Comparison of ENCODE assay signal across 13 cellular contexts in the genomic region with DNA sequence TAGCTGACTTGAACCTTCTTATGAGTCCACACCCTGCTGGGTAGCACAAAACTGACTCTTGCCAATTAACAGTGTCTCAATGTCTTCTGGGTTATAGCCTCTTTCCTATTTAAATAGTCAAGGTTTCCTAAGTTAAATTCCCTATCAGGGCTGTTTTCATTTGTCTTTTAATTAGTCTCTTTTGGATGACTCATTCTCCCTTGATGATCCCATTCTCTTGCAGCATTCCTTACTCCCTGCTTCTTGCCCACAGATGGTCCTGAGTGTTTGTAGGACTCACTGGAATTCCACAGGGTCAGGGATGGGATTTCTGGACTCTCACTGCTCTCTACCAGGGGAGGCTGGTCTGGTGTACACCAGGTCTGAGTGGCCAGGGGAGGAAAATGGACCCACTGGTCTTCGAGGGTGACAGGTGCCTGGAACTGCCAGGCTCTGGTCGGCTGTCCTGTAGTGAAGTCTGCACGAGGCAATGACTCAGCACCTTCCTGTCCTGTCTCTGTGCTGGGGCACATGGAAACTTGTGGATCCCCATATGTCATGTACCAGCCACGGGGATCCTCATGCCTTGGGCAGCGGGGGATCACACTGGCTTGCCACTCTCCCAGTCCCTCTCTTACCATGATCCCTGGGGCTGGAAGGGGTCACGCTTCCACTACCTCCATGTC.
A peak's percentile ranks its signal among the peaks of the same experiment; 100 is the strongest.
DNase-seq lines count a peak whose midpoint lies in the region; ATAC-seq and TF ChIP-seq lines count a peak whose summit lies in the region.
"Had no signal": no experiment of that assay in that cellular context is flagged by ENCODE, and none has a peak within 500 bp of the region (broad histone marks: within the 10 kb centered on the region; RNA-seq: fewer than 3 reads in every experiment).

No MANE protein-coding gene starts in this region.

- DNase-seq in HK-2 (ENCODE audit: unreplicated experiment) (peak; percentile 8), T-helper 17 cell (no peak), fibroblast of the aortic adventitia (ENCODE audit: low read depth) (peak; percentile 8), osteocyte (ENCODE audit: extremely low spot score, unreplicated experiment) (no peak), NCI-H128 (lab: John Stamatoyannopoulos, UW; ENCODE audit: unreplicated experiment) (no peak)
- no peak for DNase-seq in stimulated activated effector memory CD8-positive, alpha-beta T cell treated with anti-CD3 and anti-CD28 coated beads, Interleukin-12 subunit alpha, Interleukin-12 subunit beta, amount 100 ng/mL, for 72 hours (ENCODE audit: low spot score in 2 of 2)
- no peak for DNase-seq in activated CD8-positive, alpha-beta memory T cell treated with anti-CD3 and anti-CD28 coated beads, Interleukin-2, amount 50 U/mL, for 48 hours
- DNase-seq: activated CD8-positive, alpha-beta T cell treated with anti-CD3 and anti-CD28 coated beads for 36 hours; activated effector memory CD4-positive, alpha-beta T cell treated with Interleukin-2 at 50 U/mL for 16 hours; mammary epithelial cell; pancreas had no signal

- H3K9me3 Mint-ChIP-seq in stimulated activated effector memory CD8-positive, alpha-beta T cell treated with anti-CD3 and anti-CD28 coated beads, Interleukin-12 subunit alpha, Interleukin-12 subunit beta, amount 100 ng/mL, for 72 hours: no peaks in the 10 kb centered on the region
- no peaks in the 10 kb centered on the region for H3K9me3 Mint-ChIP-seq in osteocyte (ENCODE audit: unreplicated experiment)
- H3K9me3 Mint-ChIP-seq: activated CD8-positive, alpha-beta T cell treated with anti-CD3 and anti-CD28 coated beads for 36 hours had no signal

- peak overlapping the region; percentile 55 for H3K27ac Mint-ChIP-seq in T-helper 17 cell
- no peak overlapping the region for H3K27ac Mint-ChIP-seq in stimulated activated effector memory CD8-positive, alpha-beta T cell treated with anti-CD3 and anti-CD28 coated beads, Interleukin-12 subunit alpha, Interleukin-12 subunit beta, amount 100 ng/mL, for 72 hours
- no peak overlapping the region for H3K27ac Mint-ChIP-seq in osteocyte (ENCODE audit: unreplicated experiment)
- H3K27ac Mint-ChIP-seq: activated CD8-positive, alpha-beta T cell treated with anti-CD3 and anti-CD28 coated beads for 36 hours had no signal

- peaks cover 31% of the 10 kb centered on the region for H3K27me3 Mint-ChIP-seq in T-helper 17 cell
- peaks cover 34% of the 10 kb centered on the region for H3K27me3 Mint-ChIP-seq in osteocyte (ENCODE audit: unreplicated experiment)

- no peak overlapping the region for H3K4me3 ChIP-seq in fibroblast of the aortic adventitia (ENCODE audit: low read depth, low read length)
- H3K4me3 ChIP-seq: pancreas, thoracic aorta had no signal

- H3K9me3 ChIP-seq in T-helper 17 cell (ENCODE audit: control insufficient read depth, low read length, poor library complexity, severe bottlenecking): no peaks in the 10 kb centered on the region
- H3K9me3 ChIP-seq: pancreas, thoracic aorta had no signal

- H3K4me3 Mint-ChIP-seq in T-helper 17 cell (no peak overlapping the region), osteocyte (ENCODE audit: unreplicated experiment) (no peak overlapping the region)
- no peak overlapping the region for H3K4me3 Mint-ChIP-seq in stimulated activated effector memory CD8-positive, alpha-beta T cell treated with anti-CD3 and anti-CD28 coated beads, Interleukin-12 subunit alpha, Interleukin-12 subunit beta, amount 100 ng/mL, for 72 hours
- H3K4me3 Mint-ChIP-seq: activated CD8-positive, alpha-beta T cell treated with anti-CD3 and anti-CD28 coated beads for 36 hours; brain had no signal

- no peak for ATAC-seq in T-helper 17 cell
- peak; percentile 19 for ATAC-seq in stimulated activated effector memory CD8-positive, alpha-beta T cell treated with anti-CD3 and anti-CD28 coated beads, Interleukin-12 subunit alpha, Interleukin-12 subunit beta, amount 100 ng/mL, for 72 hours
- ATAC-seq: activated CD8-positive, alpha-beta T cell treated with anti-CD3 and anti-CD28 coated beads for 36 hours; pancreas had no signal

- H3K36me3 Mint-ChIP-seq in T-helper 17 cell (ENCODE audit: low read depth) (no peaks in the 10 kb centered on the region), osteocyte (ENCODE audit: unreplicated experiment) (no peaks in the 10 kb centered on the region)
- H3K36me3 Mint-ChIP-seq in stimulated activated effector memory CD8-positive, alpha-beta T cell treated with anti-CD3 and anti-CD28 coated beads, Interleukin-12 subunit alpha, Interleukin-12 subunit beta, amount 100 ng/mL, for 72 hours: no peaks in the 10 kb centered on the region
- H3K36me3 Mint-ChIP-seq: brain had no signal

- H3K4me1 Mint-ChIP-seq in T-helper 17 cell (no peaks in the 10 kb centered on the region), osteocyte (ENCODE audit: unreplicated experiment) (no peaks in the 10 kb centered on the region)
- no peaks in the 10 kb centered on the region for H3K4me1 Mint-ChIP-seq in stimulated activated effector memory CD8-positive, alpha-beta T cell treated with anti-CD3 and anti-CD28 coated beads, Interleukin-12 subunit alpha, Interleukin-12 subunit beta, amount 100 ng/mL, for 72 hours

- TF ChIP-seq CTCF in fibroblast of the aortic adventitia (IDR thresholded peaks at IDR 0.05; ENCODE audit: insufficient read depth, low read length) (no peak), osteocyte (IDR thresholded peaks at IDR 0.05) (no peak)

Comparison
In these comparisons a context has a peak if more than half of its experiments do, and no peak if none do; other contexts are left out.
1. DNase-seq: peak in HK-2 (single experiment) and fibroblast of the aortic adventitia (single experiment); none in T-helper 17 cell (0 of 3), stimulated activated effector memory CD8-positive, alpha-beta T cell treated with anti-CD3 and anti-CD28 coated beads, Interleukin-12 subunit alpha, Interleukin-12 subunit beta, amount 100 ng/mL, for 72 hours (0 of 2), activated CD8-positive, alpha-beta memory T cell treated with anti-CD3 and anti-CD28 coated beads, Interleukin-2, amount 50 U/mL, for 48 hours (single experiment), osteocyte (single experiment) and NCI-H128 (single experiment).